In the genomic region with DNA sequence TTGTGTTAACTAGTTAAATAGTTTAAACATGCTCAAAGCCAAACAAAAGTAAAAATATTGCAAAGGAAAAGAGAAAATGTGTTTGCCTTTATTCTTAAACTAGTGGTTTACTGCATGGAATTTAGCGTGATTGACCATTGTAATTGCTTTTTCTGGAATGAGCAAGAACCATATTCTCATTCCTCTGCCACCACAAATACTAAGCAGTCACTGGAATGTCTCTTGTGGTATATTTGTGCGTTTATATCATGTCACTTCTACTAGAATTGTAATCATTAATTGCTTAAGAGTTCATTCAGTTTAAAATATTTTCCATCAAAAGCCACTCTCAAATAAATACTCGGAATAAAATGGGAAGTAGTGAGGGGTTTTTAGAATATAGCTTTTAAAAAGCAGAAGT, we compare ENCODE assay signal across 20 cellular contexts.
DNase-seq lines count a peak whose midpoint lies in the region; ATAC-seq, FAIRE-seq and TF ChIP-seq lines count a peak whose summit lies in the region.
"Had no signal": no experiment of that assay in that cellular context is flagged by ENCODE, and none has a peak within 500 bp of the region (broad histone marks: within the 10 kb centered on the region; RNA-seq: fewer than 3 reads in every experiment).

No MANE protein-coding gene starts in this region.

- H3K27ac Mint-ChIP-seq in astrocyte (ENCODE audit: unreplicated experiment), result peak overlapping the region; percentile 77
- H3K27ac Mint-ChIP-seq: activated T-helper 2 cell treated with anti-CD3 and anti-CD28 coated beads, Interferon-gamma antibody, Interleukin-2, Interleukin-4, amounts not matched to agents 10 μg/mL and 5 μg/mL and 100 μg/mL, durations not matched to agents 14 hours and 24 hours and 36 hours; B cell; GM23338 had no signal

- no TSS peak for BruUV-seq in mammary epithelial cell (replicated peaks; lab: Mats Ljungman, UMichigan)

- H3K27me3 Mint-ChIP-seq in astrocyte (ENCODE audit: low read depth, unreplicated experiment), result no peaks in the 10 kb centered on the region

- H3K36me3 ChIP-seq in astrocyte (ENCODE audit: insufficient read depth, low read length), result no peaks in the 10 kb centered on the region
- H3K36me3 ChIP-seq in mammary epithelial cell (ENCODE audit: insufficient read depth, low read length), result no peaks in the 10 kb centered on the region
- H3K36me3 ChIP-seq: left ventricle myocardium inferior, sigmoid colon, vagina had no signal

- H3K4me3 ChIP-seq in astrocyte (ENCODE audit: insufficient read depth, low read depth, low read length) (no peak overlapping the region), mammary epithelial cell (replicated peaks in 1 of 3; ENCODE audit: insufficient read depth in 1 of 3, low read depth in 2 of 3, low read length in 3 of 3) (no peak overlapping the region)
- H3K4me3 ChIP-seq: GM23338, left ventricle myocardium inferior, sigmoid colon, vagina had no signal

- H3K9ac ChIP-seq in astrocyte (ENCODE audit: low read length) (no peak overlapping the region), mammary epithelial cell (ENCODE audit: insufficient read depth, low read length) (no peak overlapping the region)

- H4K20me1 ChIP-seq in astrocyte (ENCODE audit: insufficient read depth, low read length), result no peaks in the 10 kb centered on the region
- H4K20me1 ChIP-seq in mammary epithelial cell (ENCODE audit: insufficient read depth, low read length), result no peaks in the 10 kb centered on the region

- peak; percentile 40 for DNase-seq in AG20443 (ENCODE audit: low spot score)
- peak; percentile 17 for DNase-seq in HS-27A (ENCODE audit: low read depth)
- DNase-seq in astrocyte (ENCODE audit: low read depth), result peak; percentile 96
- peak; percentile 20 for DNase-seq in myocyte (ENCODE audit: low read depth)
- no peak for DNase-seq in RPMI8226
- no peak for DNase-seq in mammary epithelial cell
- no peak for DNase-seq in globus pallidus (ENCODE audit: low spot score)
- DNase-seq: activated CD4-positive, CD25-positive, alpha-beta regulatory T cell treated with anti-CD3 and anti-CD28 coated beads, Interleukin-2, amount 50 U/mL, for 72 hours; amniotic stem cell; cerebellar nuclear complex; left ventricle myocardium inferior; NCI-H1694; SHP77 treated with DMSO at 0.1 percent for 48 hours; sigmoid colon; stimulated activated CD4-positive, alpha-beta T cell treated with anti-CD3 and anti-CD28 coated beads, Interleukin-2, amount 100 ng/mL, for 48 hours had no signal

- no peaks in the 10 kb centered on the region for H3K9me3 Mint-ChIP-seq in astrocyte (ENCODE audit: unreplicated experiment)
- H3K9me3 Mint-ChIP-seq: activated T-helper 2 cell treated with anti-CD3 and anti-CD28 coated beads, Interferon-gamma antibody, Interleukin-2, Interleukin-4, amounts not matched to agents 10 μg/mL and 5 μg/mL and 100 μg/mL, durations not matched to agents 14 hours and 24 hours and 36 hours; GM23338 had no signal

- peaks cover 29% of the 10 kb centered on the region for H3K4me1 Mint-ChIP-seq in astrocyte (ENCODE audit: low read depth, unreplicated experiment)

- H3K27ac ChIP-seq in astrocyte (ENCODE audit: low read depth, low read length), result no peak overlapping the region
- no peak overlapping the region for H3K27ac ChIP-seq in mammary epithelial cell (ENCODE audit: insufficient read depth, low read depth, low read length)
- H3K27ac ChIP-seq: left ventricle myocardium inferior, sigmoid colon, vagina had no signal

- TF ChIP-seq CTCF in astrocyte (IDR thresholded peaks at IDR 0.05; ENCODE audit: insufficient read depth, low read depth, low read length) (no peak), mammary epithelial cell (conservative IDR thresholded peaks at IDR 0.05 in 1 of 2, IDR thresholded peaks at IDR 0.05 in 1 of 2; ENCODE audit: extremely low read depth in 1 of 2, insufficient read depth in 1 of 2, low read depth in 1 of 2, low read length in 2 of 2) (no peak)

- H3K36me3 Mint-ChIP-seq in astrocyte (ENCODE audit: low read depth, unreplicated experiment), result no peaks in the 10 kb centered on the region

- H3K4me1 ChIP-seq in astrocyte (ENCODE audit: insufficient read depth, low read length) (peaks cover 3% of the 10 kb centered on the region), mammary epithelial cell (ENCODE audit: insufficient read depth, low read length) (no peaks in the 10 kb centered on the region)
- H3K4me1 ChIP-seq: left ventricle myocardium inferior, sigmoid colon, vagina had no signal

- peak; percentile 85 for FAIRE-seq in astrocyte (lab: Jason Lieb, UNC)

- H3K79me2 ChIP-seq in astrocyte (ENCODE audit: insufficient read depth, low read length) (no peaks in the 10 kb centered on the region), mammary epithelial cell (ENCODE audit: insufficient read depth, low read length) (no peaks in the 10 kb centered on the region)

- no peak overlapping the region for H2AFZ ChIP-seq in astrocyte (ENCODE audit: low read depth, low read length)
- H2AFZ ChIP-seq in mammary epithelial cell (ENCODE audit: low read depth, low read length), result no peak overlapping the region
- H2AFZ ChIP-seq: GM23338 had no signal

- H3K27me3 ChIP-seq in astrocyte (ENCODE audit: insufficient read depth, low read length) (no peaks in the 10 kb centered on the region), mammary epithelial cell (ENCODE audit: insufficient read depth, low read length) (no peaks in the 10 kb centered on the region)
- H3K27me3 ChIP-seq: sigmoid colon, vagina had no signal

- WGBS in mammary epithelial cell (ENCODE audit: low coverage, missing lambda C conversion rate), result 69% methylated on average over 3 of the region's 3 CpGs

- CTCF ChIA-PET in mammary epithelial cell (lab: Charles Lee; ENCODE audit: low non-redundant PET), result no interaction called here

- ATAC-seq in HG02884 (IDR thresholded peaks at IDR 0.05; ENCODE audit: unreplicated experiment), result no peak
- ATAC-seq: GM23338 had no signal

- dilution Hi-C loops in mammary epithelial cell (cut with HindIII; ENCODE audit: low sequenced_read_pairs), result no loop called here

- intact Hi-C loops in mammary epithelial cell (cut with micrococcal nuclease), result no loop called here

- in situ Hi-C loops in mammary epithelial cell (cut with MboI; ENCODE audit: low sequenced_read_pairs in 2 of 2), result no loop called here

- H3K4me2 ChIP-seq in astrocyte (ENCODE audit: low read length) (peak overlapping the region; percentile 13), mammary epithelial cell (ENCODE audit: insufficient read depth, low read depth, low read length) (no peak overlapping the region)

- H3K9me3 ChIP-seq in astrocyte (ENCODE audit: insufficient read depth, low read depth, low read length) (no peaks in the 10 kb centered on the region), mammary epithelial cell (replicated peaks; ENCODE audit: insufficient read depth, low read length) (no peaks in the 10 kb centered on the region)
- H3K9me3 ChIP-seq: left ventricle myocardium inferior, sigmoid colon, vagina had no signal

- H3K4me3 Mint-ChIP-seq in astrocyte (ENCODE audit: unreplicated experiment), result peak overlapping the region; percentile 50
- H3K4me3 Mint-ChIP-seq: B cell, GM23338 had no signal

Comparison
In these comparisons a context has a peak if more than half of its experiments do, and no peak if none do; other contexts are left out.
1. DNase-seq: peak in AG20443 (single experiment), HS-27A (single experiment), astrocyte (single experiment) and myocyte (single experiment); none in RPMI8226 (single experiment), mammary epithelial cell (single experiment) and globus pallidus (single experiment).